1 cellular context compared by ENCODE assay signal in the genomic region with DNA sequence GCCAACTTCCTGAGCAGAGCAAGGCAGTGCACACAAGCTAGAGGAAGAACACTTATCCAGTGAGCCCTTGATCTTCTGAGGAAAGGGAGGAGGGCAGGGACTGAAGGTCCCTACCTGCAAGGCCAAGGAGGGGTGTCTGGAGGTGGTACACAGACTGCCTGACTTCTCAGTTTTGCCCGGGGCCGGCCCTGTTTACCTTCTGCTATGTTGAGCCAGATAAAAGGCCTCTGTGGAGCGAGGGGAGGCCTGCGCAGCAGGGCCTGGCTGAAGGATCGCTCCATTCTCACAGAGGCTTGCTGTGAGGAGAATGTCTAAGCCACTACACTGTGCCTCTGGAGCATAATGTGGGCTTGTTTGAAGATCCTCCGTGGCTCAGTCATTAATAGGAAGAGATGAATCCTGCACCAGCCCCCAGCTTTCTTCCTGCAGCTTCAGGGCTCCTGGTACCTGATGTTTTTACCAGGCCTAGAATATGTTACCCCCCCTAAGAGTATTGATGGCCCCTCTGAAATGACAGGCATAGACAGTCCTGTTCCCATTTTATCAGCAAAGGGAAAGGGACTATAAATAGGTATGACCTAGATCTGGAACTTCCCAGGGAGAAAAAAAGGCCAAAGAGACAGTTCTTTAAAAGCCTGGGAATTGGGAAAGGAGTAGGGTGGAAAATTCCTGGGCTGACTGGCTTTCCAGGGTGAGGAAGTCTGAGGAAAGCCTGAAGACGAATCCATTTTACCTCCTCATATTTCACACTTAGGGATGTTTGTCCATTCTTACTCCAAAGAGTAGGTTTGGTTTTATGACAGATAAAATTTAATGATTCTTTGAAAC.
TF ChIP-seq lines count a peak whose summit lies in the region.

No MANE protein-coding gene starts in this region.

TF ChIP-seq in IMR-90, 13 proteins besides CTCF, POLR2A, EP300 and RAD21 (continued from another document):
- TF ChIP-seq, protein P1, sequence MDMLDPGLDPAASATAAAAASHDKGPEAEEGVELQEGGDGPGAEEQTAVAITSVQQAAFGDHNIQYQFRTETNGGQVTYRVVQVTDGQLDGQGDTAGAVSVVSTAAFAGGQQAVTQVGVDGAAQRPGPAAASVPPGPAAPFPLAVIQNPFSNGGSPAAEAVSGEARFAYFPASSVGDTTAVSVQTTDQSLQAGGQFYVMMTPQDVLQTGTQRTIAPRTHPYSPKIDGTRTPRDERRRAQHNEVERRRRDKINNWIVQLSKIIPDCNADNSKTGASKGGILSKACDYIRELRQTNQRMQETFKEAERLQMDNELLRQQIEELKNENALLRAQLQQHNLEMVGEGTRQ (IDR thresholded peaks at IDR 0.05; ENCODE audit: low read depth, low read length): no peak
- TF ChIP-seq, protein P2, sequence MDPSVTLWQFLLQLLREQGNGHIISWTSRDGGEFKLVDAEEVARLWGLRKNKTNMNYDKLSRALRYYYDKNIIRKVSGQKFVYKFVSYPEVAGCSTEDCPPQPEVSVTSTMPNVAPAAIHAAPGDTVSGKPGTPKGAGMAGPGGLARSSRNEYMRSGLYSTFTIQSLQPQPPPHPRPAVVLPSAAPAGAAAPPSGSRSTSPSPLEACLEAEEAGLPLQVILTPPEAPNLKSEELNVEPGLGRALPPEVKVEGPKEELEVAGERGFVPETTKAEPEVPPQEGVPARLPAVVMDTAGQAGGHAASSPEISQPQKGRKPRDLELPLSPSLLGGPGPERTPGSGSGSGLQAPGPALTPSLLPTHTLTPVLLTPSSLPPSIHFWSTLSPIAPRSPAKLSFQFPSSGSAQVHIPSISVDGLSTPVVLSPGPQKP (IDR thresholded peaks at IDR 0.05; ENCODE audit: borderline replicate concordance, low read depth, low read length): no peak
- TF ChIP-seq BHLHE40 (IDR thresholded peaks at IDR 0.05; ENCODE audit: low read depth, low read length) (no peak), SMC3 (IDR thresholded peaks at IDR 0.05; ENCODE audit: low read depth, low read length) (no peak), MXI1 (IDR thresholded peaks at IDR 0.05; ENCODE audit: borderline replicate concordance, low read depth, low read length) (no peak), CEBPB (IDR thresholded peaks at IDR 0.05; ENCODE audit: low read depth, low read length) (no peak), MAFK (IDR thresholded peaks at IDR 0.05; ENCODE audit: low read depth, low read length) (no peak), NFE2L2 (IDR thresholded peaks at IDR 0.05; ENCODE audit: low read depth, low read length) (no peak), MAZ (IDR thresholded peaks at IDR 0.05; ENCODE audit: borderline replicate concordance, low read depth, low read length) (no peak)
